Comparison of ENCODE assay signal across 9 cellular contexts in genomic region chr11:65485820-65486219, GRCh38. TPM values are rescaled to one million over a fixed set of nuclear protein-coding genes. Genes with fewer than 3 reads are reported as not detected.
A peak's percentile ranks its signal among the peaks of the same experiment; 100 is the strongest.
DNase-seq lines count a peak whose midpoint lies in the region; ATAC-seq and TF ChIP-seq lines count a peak whose summit lies in the region.
"Had no signal": no experiment of that assay in that cellular context is flagged by ENCODE, and none has a peak within 500 bp of the region (broad histone marks: within the 10 kb centered on the region; RNA-seq: fewer than 3 reads in every experiment).

No MANE protein-coding gene starts in this region.

- H3K27ac Mint-ChIP-seq in neural crest cell (ENCODE audit: unreplicated experiment): no peak overlapping the region
- no peak overlapping the region for H3K27ac Mint-ChIP-seq in activated CD4-positive, alpha-beta T cell treated with anti-CD3 and anti-CD28 coated beads for 36 hours
- H3K27ac Mint-ChIP-seq: activated CD4-positive, alpha-beta memory T cell treated with anti-CD3 and anti-CD28 coated beads for 36 hours had no signal

- H3K27ac ChIP-seq in cardiac muscle cell (peak overlapping the region; percentile 100), esophagus muscularis mucosa (replicated peaks in 1 of 4) (peak overlapping the region; percentile 95 to 99 (median 98)), uterus (peak overlapping the region; percentile 97 to 98)

- H3K9me3 Mint-ChIP-seq in neural crest cell: no peaks in the 10 kb centered on the region
- no peaks in the 10 kb centered on the region for H3K9me3 Mint-ChIP-seq in activated CD4-positive, alpha-beta T cell treated with anti-CD3 and anti-CD28 coated beads for 36 hours (ENCODE audit: low read depth)
- H3K9me3 Mint-ChIP-seq: activated CD4-positive, alpha-beta memory T cell treated with anti-CD3 and anti-CD28 coated beads for 36 hours had no signal

- H3K4me3 ChIP-seq in cardiac muscle cell: no peak overlapping the region
- no peak overlapping the region for H3K4me3 ChIP-seq in esophagus muscularis mucosa
- H3K4me3 ChIP-seq in uterus: no peak overlapping the region

- 41% methylated on average over 5 of the region's 5 CpGs for WGBS in esophagus muscularis mucosa

- POLR2A ChIA-PET in activated CD4-positive, alpha-beta T cell treated with anti-CD3 and anti-CD28 coated beads for 36 hours (lab: Charles Lee): interaction anchor here (1.1 to 25.9 kb wide), 5 partner anchors 8 to 64 kb away, joined by 5 to 1637 read pairs (median 6); partner anchors contain the start of genes MALAT1 and NEAT1

- H3K36me3 ChIP-seq in cardiac muscle cell: no peaks in the 10 kb centered on the region
- H3K36me3 ChIP-seq in esophagus muscularis mucosa: no peaks in the 10 kb centered on the region
- no peaks in the 10 kb centered on the region for H3K36me3 ChIP-seq in uterus

- peak overlapping the region; percentile 66 for H3K4me3 Mint-ChIP-seq in neural crest cell
- H3K4me3 Mint-ChIP-seq in activated CD4-positive, alpha-beta T cell treated with anti-CD3 and anti-CD28 coated beads for 36 hours: no peak overlapping the region
- H3K4me3 Mint-ChIP-seq: activated CD4-positive, alpha-beta memory T cell treated with anti-CD3 and anti-CD28 coated beads for 36 hours had no signal

- intact Hi-C loops in Right ventricle myocardium superior (cut with DNase I): no loop called here
- intact Hi-C loops in esophagus muscularis mucosa (cut with DNase I): no loop called here
- intact Hi-C loops in uterus (cut with DNase I; ENCODE audit: low total_unique reads): no loop called here
- intact Hi-C loops in activated CD4-positive, alpha-beta T cell treated with anti-CD3 and anti-CD28 coated beads for 36 hours (cut with DNase I, micrococcal nuclease): no loop called here

- H3K27me3 ChIP-seq in cardiac muscle cell: no peaks in the 10 kb centered on the region
- H3K27me3 ChIP-seq in esophagus muscularis mucosa: no peaks in the 10 kb centered on the region
- no peaks in the 10 kb centered on the region for H3K27me3 ChIP-seq in uterus

- H3K36me3 Mint-ChIP-seq in neural crest cell (ENCODE audit: low read depth): no peaks in the 10 kb centered on the region
- H3K36me3 Mint-ChIP-seq in activated CD4-positive, alpha-beta T cell treated with anti-CD3 and anti-CD28 coated beads for 36 hours (ENCODE audit: low read depth): no peaks in the 10 kb centered on the region
- H3K36me3 Mint-ChIP-seq: activated CD4-positive, alpha-beta memory T cell treated with anti-CD3 and anti-CD28 coated beads for 36 hours had no signal

- peaks cover 70% of the 10 kb centered on the region for H3K4me1 Mint-ChIP-seq in neural crest cell
- H3K4me1 Mint-ChIP-seq in activated CD4-positive, alpha-beta T cell treated with anti-CD3 and anti-CD28 coated beads for 36 hours: peaks cover 47% of the 10 kb centered on the region

- TF ChIP-seq EP300 in esophagus muscularis mucosa (IDR thresholded peaks at IDR 0.05): no peak

- TF ChIP-seq POLR2A in esophagus muscularis mucosa (IDR thresholded peaks at IDR 0.05; ENCODE audit: low read depth) (no peak), uterus (IDR thresholded peaks at IDR 0.05) (no peak)

- CTCF ChIA-PET in activated CD4-positive, alpha-beta T cell treated with anti-CD3 and anti-CD28 coated beads for 36 hours (lab: Charles Lee): interaction anchor here (0.8 to 8.4 kb wide), 6 partner anchors 8 to 155 kb away, joined by 3 to 72 read pairs (median 9); partner anchors contain the start of gene NEAT1

- DNase-seq in cardiac muscle cell (ENCODE audit: low read depth in 1 of 2, low spot score in 1 of 2) (no peak), Right ventricle myocardium superior (no peak), esophagus muscularis mucosa (ENCODE audit: extremely low spot score) (no peak), neural crest cell (ENCODE audit: low read depth, low spot score) (no peak), uterus (peak in 1 of 2 donors; percentile 46), SIG-M5 (lab: John Stamatoyannopoulos, UW) (no peak), NCI-H2081 treated with DMSO at 0.1 percent for 48 hours (lab: John Stamatoyannopoulos, UW) (no peak)
- DNase-seq in activated CD4-positive, alpha-beta T cell treated with anti-CD3 and anti-CD28 coated beads for 36 hours: no peak
- DNase-seq: activated CD4-positive, alpha-beta memory T cell treated with anti-CD3 and anti-CD28 coated beads for 36 hours had no signal

- no peak for ATAC-seq in Right ventricle myocardium superior (ENCODE audit: poor library complexity)
- ATAC-seq in activated CD4-positive, alpha-beta T cell treated with anti-CD3 and anti-CD28 coated beads for 36 hours: no peak

- peaks cover 2% of the 10 kb centered on the region for H3K27me3 Mint-ChIP-seq in neural crest cell (ENCODE audit: low read depth)
- H3K27me3 Mint-ChIP-seq in activated CD4-positive, alpha-beta T cell treated with anti-CD3 and anti-CD28 coated beads for 36 hours: no peaks in the 10 kb centered on the region
- H3K27me3 Mint-ChIP-seq: activated CD4-positive, alpha-beta memory T cell treated with anti-CD3 and anti-CD28 coated beads for 36 hours had no signal

- TF ChIP-seq CTCF in cardiac muscle cell (IDR thresholded peaks at IDR 0.05; ENCODE audit: low read depth, low read length) (no peak), esophagus muscularis mucosa (IDR thresholded peaks at IDR 0.05) (no peak), neural crest cell (conservative IDR thresholded peaks at IDR 0.05) (no peak), uterus (IDR thresholded peaks at IDR 0.05) (no peak)

- H3K9me3 ChIP-seq in cardiac muscle cell (ENCODE audit: low read depth) (no peaks in the 10 kb centered on the region), esophagus muscularis mucosa (no peaks in the 10 kb centered on the region), uterus (no peaks in the 10 kb centered on the region)

- peaks cover 54% of the 10 kb centered on the region for H3K4me1 ChIP-seq in cardiac muscle cell (ENCODE audit: low read depth)
- peaks cover 73 to 89% (median 86%) of the 10 kb centered on the region in 4 donors for H3K4me1 ChIP-seq in esophagus muscularis mucosa
- H3K4me1 ChIP-seq in uterus: peaks cover 39 to 47% of the 10 kb centered on the region in 2 donors

RNA-seq across cellular contexts. Expression of gene MALAT1, which starts 13.0 kb away (rescaled TPM):
- total RNA-seq in cardiac muscle cell (3,311 and 7,439 TPM in 2 replicates), Right ventricle myocardium superior (5,573 TPM), esophagus muscularis mucosa (over 10,000 TPM in 1 of 4 donors, 1,000 to 10,000 TPM in 3; 2,724 to 15,405 (median 5,373) TPM), neural crest cell (4,794 and 5,409 TPM in 2 replicates), uterus (over 10,000 TPM in 3 of 4 donors, 1,000 to 10,000 TPM in 1; 6,732 to 19,335 (median 13,886) TPM)
- 16,838 and 18,899 TPM in 2 replicates for polyA plus RNA-seq in cardiac muscle cell
- total RNA-seq in activated CD4-positive, alpha-beta T cell treated with anti-CD3 and anti-CD28 coated beads for 36 hours: 1,000 to 10,000 TPM; 7,016 to 9,748 TPM

RNA-seq across cellular contexts. Expression of gene SCYL1, which starts 39.1 kb away (rescaled TPM):
- total RNA-seq in cardiac muscle cell (157 and 168 TPM in 2 replicates), Right ventricle myocardium superior (60.5 TPM), esophagus muscularis mucosa (100 to 1,000 TPM in 2 of 4 donors, 10 to 100 TPM in 2; 74.3 to 115 (median 104) TPM), neural crest cell (66.0 and 68.8 TPM in 2 replicates), uterus (100 to 1,000 TPM in 1 of 4 donors, 10 to 100 TPM in 3; 28.8 to 101 (median 70.1) TPM)
- 139 and 146 TPM in 2 replicates for polyA plus RNA-seq in cardiac muscle cell
- total RNA-seq in activated CD4-positive, alpha-beta T cell treated with anti-CD3 and anti-CD28 coated beads for 36 hours: 10 to 100 TPM; 66.5 to 78.8 TPM
